In the genomic region with DNA sequence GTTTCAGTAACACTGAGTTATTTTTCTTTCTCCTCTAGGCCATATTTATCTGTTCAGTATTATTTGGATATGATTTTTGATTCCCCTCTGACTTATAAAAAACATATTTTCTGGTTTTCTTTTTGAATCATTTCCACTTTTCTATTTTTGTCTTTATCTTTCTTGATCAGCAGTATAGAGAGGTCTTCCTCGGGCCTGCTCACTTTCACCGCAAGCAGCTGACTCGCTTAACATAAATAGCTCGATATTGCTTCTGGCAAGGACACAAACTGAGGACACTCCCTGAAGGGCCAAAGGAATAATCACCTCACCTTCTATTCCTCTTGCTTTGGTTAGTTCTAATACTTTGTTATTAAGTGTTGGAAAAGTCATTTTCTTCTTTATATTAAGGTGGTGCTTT, we compare ENCODE assay signal across 32 cellular contexts.
"Had no signal": no experiment of that assay in that cellular context is flagged by ENCODE, and none has a peak within 500 bp of the region (broad histone marks: within the 10 kb centered on the region; RNA-seq: fewer than 3 reads in every experiment).

No MANE protein-coding gene starts in this region.

- H3K4me3 Mint-ChIP-seq: dendritic cell treated with granulocyte-macrophage colony-stimulating factor and Interleukin-4, amounts not matched to agents 40 ng/mL and 50 ng/mL, for 4 days; endodermal cell; mesothelial cell of epicardium; naive B cell; natural killer cell treated with Interleukin-12 subunit alpha and Interleukin-12 subunit beta and Interleukin-15 and Interleukin-18, amount 100 ng/mL, for 72 hours; neural crest cell; stimulated activated naive CD8-positive, alpha-beta T cell treated with anti-CD3 and anti-CD28 coated beads, Interleukin-15, amount 100 ng/mL, for 72 hours had no signal

- H3K27me3 Mint-ChIP-seq: dendritic cell treated with granulocyte-macrophage colony-stimulating factor and Interleukin-4, amounts not matched to agents 40 ng/mL and 50 ng/mL, for 4 days; natural killer cell treated with Interleukin-12 subunit alpha and Interleukin-12 subunit beta and Interleukin-15 and Interleukin-18, amount 100 ng/mL, for 72 hours; progenitor cell of endocrine pancreas; stimulated activated naive CD8-positive, alpha-beta T cell treated with anti-CD3 and anti-CD28 coated beads, Interleukin-15, amount 100 ng/mL, for 72 hours had no signal

- H3K9me3 ChIP-seq: gastrocnemius medialis, mucosa of descending colon, neutrophil, suprapubic skin, transverse colon, upper lobe of right lung, uterus had no signal

- H3K4me1 Mint-ChIP-seq: endodermal cell; naive B cell; neural crest cell; stimulated activated naive CD8-positive, alpha-beta T cell treated with anti-CD3 and anti-CD28 coated beads, Interleukin-15, amount 100 ng/mL, for 72 hours had no signal

- H3K9ac ChIP-seq: parathyroid adenoma had no signal

- H3K27me3 ChIP-seq: gastrocnemius medialis, neutrophil, right lobe of liver, suprapubic skin, transverse colon, upper lobe of right lung, uterus had no signal

- H2AFZ ChIP-seq: parathyroid adenoma had no signal

- H3K27ac Mint-ChIP-seq: dendritic cell treated with granulocyte-macrophage colony-stimulating factor and Interleukin-4, amounts not matched to agents 40 ng/mL and 50 ng/mL, for 4 days; endodermal cell; mesothelial cell of epicardium; natural killer cell treated with Interleukin-12 subunit alpha and Interleukin-12 subunit beta and Interleukin-15 and Interleukin-18, amount 100 ng/mL, for 72 hours; progenitor cell of endocrine pancreas; stimulated activated naive CD8-positive, alpha-beta T cell treated with anti-CD3 and anti-CD28 coated beads, Interleukin-15, amount 100 ng/mL, for 72 hours had no signal

- DNase-seq: effector CD8-positive, alpha-beta T cell; endodermal cell; foreskin fibroblast; gastrocnemius medialis; head of caudate nucleus; kidney; mesenchymal stem cell; mucosa of descending colon; naive B cell; right lobe of liver; stimulated activated CD4-positive, alpha-beta T cell treated with anti-CD3 and anti-CD28 coated beads, Interleukin-12 subunit alpha, Interleukin-12 subunit beta, amount 100 ng/mL, for 4 hours; stimulated activated CD4-positive, alpha-beta T cell treated with anti-CD3 and anti-CD28 coated beads, Interleukin-1b, Interleukin-23, amount 100 ng/mL, for 48 hours; stimulated activated CD4-positive, alpha-beta T cell treated with anti-CD3 and anti-CD28 coated beads, Interleukin-4, amount 100 ng/mL, for 1 hour; stimulated activated CD8-positive, alpha-beta memory T cell treated with anti-CD3 and anti-CD28 coated beads, Interleukin-4, amount 100 ng/mL, for 48 hours; stimulated activated naive CD4-positive, alpha-beta T cell; stimulated activated naive CD8-positive, alpha-beta T cell treated with anti-CD3 and anti-CD28 coated beads, Interleukin-15, amount 100 ng/mL, for 72 hours; transverse colon; upper lobe of right lung; uterus had no signal

- H3K4me3 ChIP-seq: gastrocnemius medialis, lung, mucosa of descending colon, right lobe of liver, smooth muscle cell, suprapubic skin, transverse colon, upper lobe of right lung, uterus had no signal

- ATAC-seq: esophagus mucosa; gastrocnemius medialis; left lobe of liver; mucosa of descending colon; natural killer cell treated with Interleukin-12 subunit alpha and Interleukin-12 subunit beta and Interleukin-15 and Interleukin-18, amount 100 ng/mL, for 72 hours; right lobe of liver; stimulated activated naive CD8-positive, alpha-beta T cell treated with anti-CD3 and anti-CD28 coated beads, Interleukin-15, amount 100 ng/mL, for 72 hours; upper lobe of right lung had no signal

- H3K36me3 ChIP-seq: gastrocnemius medialis, neutrophil, right lobe of liver, suprapubic skin, transverse colon, upper lobe of right lung, uterus had no signal

- H3K36me3 Mint-ChIP-seq: mesothelial cell of epicardium, naive B cell had no signal

- H3K27ac ChIP-seq: epithelial cell of prostate, gastrocnemius medialis, neutrophil, parathyroid adenoma, right lobe of liver, suprapubic skin, transverse colon, upper lobe of right lung, uterus had no signal

- H3K9me3 Mint-ChIP-seq: endodermal cell, mesothelial cell of epicardium, neural crest cell had no signal

- H3K4me2 ChIP-seq: smooth muscle cell had no signal

- H3K4me1 ChIP-seq: gastrocnemius medialis, parathyroid adenoma, right lobe of liver, suprapubic skin, transverse colon, upper lobe of right lung, uterus had no signal
